ENCODE assay signal across 8 cellular contexts in the genomic region with DNA sequence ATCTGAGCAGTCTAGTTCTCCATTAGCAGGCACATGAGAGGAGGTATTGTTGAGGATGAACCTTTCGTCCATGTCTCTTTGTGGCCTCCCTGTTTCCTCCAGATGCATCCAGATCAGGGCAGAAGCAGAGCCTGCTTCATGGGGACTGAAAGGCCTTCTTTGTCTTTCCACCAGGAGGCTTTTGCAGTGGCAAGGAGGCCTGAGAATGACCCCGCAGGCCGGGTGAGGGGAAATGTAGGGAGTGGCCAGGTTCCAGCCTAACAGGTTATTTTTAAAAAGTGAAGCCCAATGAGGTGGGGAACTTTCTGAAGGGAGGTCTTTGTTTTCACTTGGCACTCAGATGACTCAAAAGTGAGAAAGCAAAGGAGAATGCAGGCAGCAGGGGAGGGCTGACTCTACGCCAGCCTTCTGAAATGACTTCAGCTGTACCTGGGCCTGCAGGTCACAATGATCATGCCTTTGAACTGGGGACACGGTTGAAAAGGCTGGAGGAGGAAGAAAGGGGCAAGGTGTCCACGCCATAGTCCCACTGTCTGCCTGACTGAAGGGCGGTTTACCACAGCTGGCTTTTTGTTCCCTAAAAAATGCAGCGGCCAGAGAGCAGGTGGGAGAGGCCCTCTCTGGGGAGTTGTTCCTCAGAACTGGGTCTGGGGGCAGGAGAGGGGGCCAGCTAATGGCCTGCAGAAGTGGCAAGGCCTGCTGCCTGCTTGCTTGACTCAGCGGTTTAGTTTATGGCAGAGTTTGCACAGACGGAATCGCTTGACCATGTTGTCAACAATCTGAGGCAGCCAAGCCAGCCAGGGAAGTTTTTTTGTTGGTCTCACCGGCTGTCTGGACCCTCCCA. TPM values are rescaled to one million over a fixed set of nuclear protein-coding genes. Genes with fewer than 3 reads are reported as not detected.
DNase-seq lines count a peak whose midpoint lies in the region; ATAC-seq and TF ChIP-seq lines count a peak whose summit lies in the region.

No MANE protein-coding gene starts in this region.

- peaks cover 19% of the 10 kb centered on the region for H3K9me3 Mint-ChIP-seq in WTC11

- CTCF ChIA-PET in WTC11 (lab: Charles Lee) (interaction anchor here (0.5 to 6.6 kb wide), 4 partner anchors 14 to 86 kb away, joined by 3 to 48 read pairs (median 5); no protein-coding TSS in a partner anchor), A673 (lab: Charles Lee) (no interaction called here)

- H3K4me3 ChIP-seq in left ventricle myocardium inferior (no peak overlapping the region), skeletal muscle tissue (ENCODE audit: low read length in 3 of 3) (no peak overlapping the region), A673 (ENCODE audit: low read depth, low read length, poor library complexity, severe bottlenecking) (no peak overlapping the region)

- H3K27ac ChIP-seq in left ventricle myocardium inferior (replicated peaks) (peak overlapping the region; percentile 62), skeletal muscle tissue (ENCODE audit: low read depth, low read length) (peak overlapping the region; percentile 61), A673 (ENCODE audit: low read depth, low read length, poor library complexity, severe bottlenecking) (no peak overlapping the region)

- H3K9me3 ChIP-seq in left ventricle myocardium inferior (replicated peaks) (peaks cover 5% of the 10 kb centered on the region), skeletal muscle tissue (ENCODE audit: control insufficient read depth in 3 of 3, low read length in 3 of 3) (peaks cover 0 to 2% (median 0%) of the 10 kb centered on the region in 3 donors), A673 (ENCODE audit: low read depth, low read length, poor library complexity, severe bottlenecking) (no peaks in the 10 kb centered on the region)

- peaks cover 18% of the 10 kb centered on the region for H3K36me3 Mint-ChIP-seq in WTC11

- H3K36me3 ChIP-seq in left ventricle myocardium inferior, result no peaks in the 10 kb centered on the region
- no peaks in the 10 kb centered on the region for H3K36me3 ChIP-seq in skeletal muscle tissue (ENCODE audit: control insufficient read depth in 3 of 3, insufficient read depth in 3 of 3, low read length in 3 of 3)
- H3K36me3 ChIP-seq in A673 (ENCODE audit: insufficient read depth, low read length, poor library complexity, severe bottlenecking), result no peaks in the 10 kb centered on the region

- DNase-seq in GM03348 (ENCODE audit: low spot score) (peak; percentile 21), WTC11 (ENCODE audit: low spot score) (peak; percentile 30), left ventricle myocardium inferior (no peak), A673 (ENCODE audit: low spot score) (no peak), occipital lobe (lab: John Stamatoyannopoulos, UW) (no peak)

- BruUV-seq in A673 (replicated peaks; lab: Mats Ljungman, UMichigan), result no TSS peak

- H3K4me1 ChIP-seq in left ventricle myocardium inferior (peaks cover 44% of the 10 kb centered on the region), skeletal muscle tissue (ENCODE audit: control insufficient read depth in 3 of 3, insufficient read depth in 3 of 3, low read length in 3 of 3) (peaks cover 35 to 46% (median 35%) of the 10 kb centered on the region in 3 donors), A673 (ENCODE audit: insufficient read depth, low read length, poor library complexity, severe bottlenecking) (peaks cover 11% of the 10 kb centered on the region)

- intact Hi-C loops in left ventricle myocardium inferior (cut with micrococcal nuclease), result no loop called here
- intact Hi-C loops in A673 (cut with micrococcal nuclease; ENCODE audit: unreplicated experiment), result no loop called here

- H3K4me1 Mint-ChIP-seq in WTC11, result peaks cover 32% of the 10 kb centered on the region

- H3K27me3 ChIP-seq in left ventricle myocardium inferior (ENCODE audit: low read depth) (no peaks in the 10 kb centered on the region), skeletal muscle tissue (ENCODE audit: control insufficient read depth in 3 of 3, insufficient read depth in 3 of 3, low read length in 3 of 3) (no peaks in the 10 kb centered on the region), A673 (replicated peaks; ENCODE audit: insufficient read depth, low read depth, low read length, poor library complexity) (peaks cover 61% of the 10 kb centered on the region)

- no peaks in the 10 kb centered on the region for H3K27me3 Mint-ChIP-seq in WTC11 (ENCODE audit: low read depth)

- no peak overlapping the region for H3K9ac ChIP-seq in skeletal muscle tissue (ENCODE audit: low read depth in 1 of 3, low read length in 3 of 3)

- POLR2A ChIA-PET in WTC11 (lab: Charles Lee), result interaction anchor here (0.6 to 1.1 kb wide), 2 partner anchors 13 to 69 kb away, joined by 3 to 4 read pairs; no protein-coding TSS in a partner anchor
- POLR2A ChIA-PET in A673 (lab: Charles Lee; ENCODE audit: low non-redundant PET), result no interaction called here

- ATAC-seq in GM19463 (IDR thresholded peaks at IDR 0.05; ENCODE audit: unreplicated experiment), result peak; percentile 77
- ATAC-seq in HG03469 (IDR thresholded peaks at IDR 0.05; ENCODE audit: unreplicated experiment), result peak; percentile 53
- peak; percentile 92 for ATAC-seq in WTC11

- TF ChIP-seq CTCF in WTC11 (IDR thresholded peaks at IDR 0.05) (no peak), left ventricle myocardium inferior (IDR thresholded peaks at IDR 0.05; ENCODE audit: borderline replicate concordance) (peak; percentile 17), A673 (conservative IDR thresholded peaks at IDR 0.05; ENCODE audit: low read depth, low read length) (no peak)

- H3K4me3 Mint-ChIP-seq in WTC11, result no peak overlapping the region

- peak overlapping the region; percentile 88 for H3K27ac Mint-ChIP-seq in WTC11

TF ChIP-seq in WTC11, 78 proteins besides CTCF, POLR2A, EP300 and RAD21:
- TF ChIP-seq FOXP1 (CRISPR knock-in tag; IDR thresholded peaks at IDR 0.05; ENCODE audit: borderline replicate concordance) (no peak), AFF4 (CRISPR knock-in tag; IDR thresholded peaks at IDR 0.05; ENCODE audit: borderline replicate concordance) (0 out of 2 replicates have a peak, but pooled peaks have one; percentile 59), PREB (CRISPR knock-in tag; IDR thresholded peaks at IDR 0.05; ENCODE audit: borderline replicate concordance) (no peak)

RNA-seq across cellular contexts. Expression of gene CMTM7, which starts 28.7 kb away (rescaled TPM):
- total RNA-seq in WTC11 (2021) (19.9 to 24.0 TPM (median 23.4 TPM) in 3 replicates), left ventricle myocardium inferior (2.9 TPM), skeletal muscle tissue (3.7 TPM), A673 (2021) (0.79 TPM in 1 of 2 replicates, not detected in the other), occipital lobe (0.31 TPM)

Comparison
In these comparisons a context has a peak if more than half of its experiments do, and no peak if none do; other contexts are left out.
1. DNase-seq: peak in GM03348 (single experiment) and WTC11 (single experiment); none in left ventricle myocardium inferior (single experiment), A673 (single experiment) and occipital lobe (single experiment).
2. Peak in every context shown above with its lines, with median percentiles within 50 percentile points of each other: ATAC-seq.